Comparison of ENCODE assay signal across 8 cellular contexts in the genomic region with DNA sequence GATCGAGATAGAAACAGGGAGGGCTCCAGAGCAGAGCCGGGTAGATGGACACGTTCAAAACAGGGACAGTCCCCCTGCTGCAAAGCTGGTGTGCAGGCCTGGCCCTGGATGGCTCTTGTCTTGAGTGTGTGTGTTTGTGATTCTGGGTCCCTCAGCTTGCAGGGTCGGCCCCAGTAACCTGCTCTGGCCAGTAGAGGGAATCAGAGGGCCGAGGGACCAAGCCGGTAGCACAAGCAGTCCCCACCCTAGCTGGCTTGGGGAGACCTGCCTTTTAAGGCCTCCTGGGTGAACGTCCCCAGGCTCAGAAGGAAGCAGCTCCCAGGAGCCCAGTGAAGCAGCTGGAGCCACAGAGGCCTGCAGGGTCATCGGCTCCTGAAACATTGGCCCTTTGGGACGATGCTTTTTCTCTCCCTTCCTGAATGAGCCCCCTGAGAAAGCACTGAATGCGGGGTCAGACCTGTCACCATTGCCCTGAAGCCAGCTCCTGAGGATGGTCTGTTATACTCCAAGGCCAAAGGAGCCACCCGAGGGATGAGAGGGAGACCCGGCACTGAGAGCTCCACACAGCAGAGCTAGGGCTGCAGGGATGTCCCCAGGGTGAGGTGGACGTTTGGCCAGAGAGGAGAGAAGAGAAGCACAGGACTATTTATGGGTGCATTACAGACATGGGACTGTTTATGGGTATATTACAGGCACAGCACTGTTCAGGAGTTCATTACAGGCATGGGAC. TPM values are rescaled to one million over a fixed set of nuclear protein-coding genes. Genes with fewer than 3 reads are reported as not detected.
DNase-seq lines count a peak whose midpoint lies in the region; ATAC-seq and TF ChIP-seq lines count a peak whose summit lies in the region.

No MANE protein-coding gene starts in this region.

- peaks cover 8% of the 10 kb centered on the region for H3K4me1 Mint-ChIP-seq in memory B cell

- no peak overlapping the region for H3K27ac Mint-ChIP-seq in memory B cell

- H3K36me3 ChIP-seq in BE2C = no peaks in the 10 kb centered on the region

- H3K4me3 Mint-ChIP-seq in memory B cell = no peak overlapping the region

- intact Hi-C loops in posterior cingulate gyrus (cut with DNase I) = loop anchor here (10.0 kb wide), 1 partner anchor 317 kb away; no protein-coding TSS in a partner anchor

- H3K9me3 Mint-ChIP-seq in memory B cell = no peaks in the 10 kb centered on the region

- peaks cover 4% of the 10 kb centered on the region for H3K4me1 ChIP-seq in BE2C

- H3K36me3 Mint-ChIP-seq in memory B cell = no peaks in the 10 kb centered on the region

- ATAC-seq in memory B cell (ENCODE audit: low read depth) (peak; percentile 36), GM18907 (IDR thresholded peaks at IDR 0.05; ENCODE audit: unreplicated experiment) (no peak)

- TF ChIP-seq CTCF in BE2C (IDR thresholded peaks at IDR 0.05; ENCODE audit: low read depth, low read length) = peak; percentile 40
- no peak for TF ChIP-seq CTCF in GM13976 (IDR thresholded peaks at IDR 0.05; ENCODE audit: borderline replicate concordance, control extremely low read depth, extremely low read depth, insufficient read depth, missing control alignments)
- TF ChIP-seq CTCF in cardiac fibroblast (IDR thresholded peaks at IDR 0.05; ENCODE audit: low read depth, low read length) = peak; percentile 89

- peaks cover 5% of the 10 kb centered on the region; the same call in 1 of the 2 replicates for H3K27me3 ChIP-seq in BE2C

- H3K4me3 ChIP-seq in BE2C (ENCODE audit: low read depth, low read length) = no peak overlapping the region
- H3K4me3 ChIP-seq in cardiac fibroblast (replicated peaks in 1 of 2; ENCODE audit: low read depth in 2 of 2, low read length in 2 of 2) = no peak overlapping the region

- peaks cover 5% of the 10 kb centered on the region for H3K27me3 Mint-ChIP-seq in memory B cell

- DNase-seq in BE2C (peak; percentile 35), GM13976 (ENCODE audit: low spot score) (peak; percentile 53), RPMI7951 (ENCODE audit: low read depth) (peak; percentile 70), cardiac fibroblast (ENCODE audit: low read depth in 2 of 2) (peak; percentile 73 to 79), memory B cell (ENCODE audit: low spot score in 2 of 2) (no peak), posterior cingulate gyrus (no peak)
- DNase-seq in central memory CD4-positive, alpha-beta T cell = no peak

- H3K9me3 ChIP-seq in BE2C = no peaks in the 10 kb centered on the region

- in situ Hi-C loops in GM13976 (cut with MboI; ENCODE audit: low sequenced_read_pairs, unreplicated experiment) = no loop called here

RNA-seq across cellular contexts. Expression of a gene that starts 15.4 kb away (rescaled TPM):
- not detected for polyA plus RNA-seq in BE2C (2012; ENCODE audit: insufficient read depth, insufficient read length, low read depth)
- total RNA-seq in RPMI7951 (2014; rRNA removed; shearing (Covaris generic)) = 121 and 159 TPM in 2 replicates

RNA-seq across cellular contexts. Expression of a gene that starts 57.7 kb away (rescaled TPM):
- polyA plus RNA-seq in BE2C (2012; ENCODE audit: insufficient read depth, insufficient read length, low read depth) = 1.7 TPM
- total RNA-seq in RPMI7951 (2014; rRNA removed; shearing (Covaris generic)) = 3.6 and 4.1 TPM in 2 replicates

Comparison
In these comparisons a context has a peak if more than half of its experiments do, and no peak if none do; other contexts are left out.
1. DNase-seq: peak in BE2C (single experiment), GM13976 (single experiment), RPMI7951 (single experiment) and cardiac fibroblast (2 of 2); none in memory B cell (0 of 2), central memory CD4-positive, alpha-beta T cell (single experiment) and posterior cingulate gyrus (0 of 10).